Comparison of ENCODE assay signal across 1 cellular context in genomic region chr14:99781091-99781490, GRCh38.
TF ChIP-seq lines count a peak whose summit lies in the region.

No MANE protein-coding gene starts in this region.

TF ChIP-seq in WTC11, 78 proteins besides CTCF, POLR2A, EP300 and RAD21 (continued from another document):
- TF ChIP-seq AFF4 (CRISPR knock-in tag; IDR thresholded peaks at IDR 0.05; ENCODE audit: borderline replicate concordance) (no peak), SMAD3 (CRISPR knock-in tag; IDR thresholded peaks at IDR 0.05; ENCODE audit: borderline replicate concordance) (no peak), ZNF512 (CRISPR knock-in tag; IDR thresholded peaks at IDR 0.05; ENCODE audit: borderline replicate concordance) (no peak), PRRX2 (CRISPR knock-in tag; IDR thresholded peaks at IDR 0.05) (no peak), ESRRA (CRISPR knock-in tag; IDR thresholded peaks at IDR 0.05; ENCODE audit: borderline replicate concordance) (no peak), ZNF121 (CRISPR knock-in tag; IDR thresholded peaks at IDR 0.05) (no peak), MLX (CRISPR knock-in tag; IDR thresholded peaks at IDR 0.05) (no peak), HMGXB4 (CRISPR knock-in tag; IDR thresholded peaks at IDR 0.05) (no peak), RORB (CRISPR knock-in tag; IDR thresholded peaks at IDR 0.05) (no peak), GTF2I (CRISPR knock-in tag; conservative IDR thresholded peaks at IDR 0.05) (no peak), ETV6 (CRISPR knock-in tag; IDR thresholded peaks at IDR 0.05) (no peak), TCF7 (CRISPR knock-in tag; IDR thresholded peaks at IDR 0.05; ENCODE audit: low read depth) (no peak)
